Comparison of ENCODE assay signal across 11 cellular contexts in the genomic region with DNA sequence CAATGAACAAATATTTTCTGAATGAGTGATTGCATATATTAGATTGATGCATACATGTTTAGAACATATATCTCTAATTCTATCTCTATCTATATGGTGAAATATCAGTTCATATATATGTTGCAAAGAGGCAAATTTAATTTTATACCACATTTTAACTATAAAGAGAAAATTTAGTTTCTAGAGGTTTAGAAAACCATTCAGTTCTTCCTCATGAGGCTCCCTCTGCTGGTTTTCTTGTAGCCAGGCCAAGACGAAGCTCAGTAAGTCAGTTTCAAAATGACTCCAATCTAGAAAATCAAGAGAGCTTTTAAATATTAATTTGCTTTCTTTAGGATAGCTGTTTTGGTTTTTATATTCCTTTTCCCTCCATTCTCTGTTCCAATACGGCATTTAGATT.
DNase-seq lines count a peak whose midpoint lies in the region; ATAC-seq and TF ChIP-seq lines count a peak whose summit lies in the region.
"Had no signal": no experiment of that assay in that cellular context is flagged by ENCODE, and none has a peak within 500 bp of the region (broad histone marks: within the 10 kb centered on the region; RNA-seq: fewer than 3 reads in every experiment).

No MANE protein-coding gene starts in this region.

- H3K9me2 ChIP-seq in OCI-LY7 (ENCODE audit: insufficient read depth, low read length) (no peaks in the 10 kb centered on the region), hepatocyte (replicated peaks; ENCODE audit: insufficient read depth) (peaks cover 4% of the 10 kb centered on the region)

- H3K79me2 ChIP-seq in OCI-LY7 (ENCODE audit: insufficient read depth, low read depth, low read length) = no peaks in the 10 kb centered on the region
- H3K79me2 ChIP-seq in hepatocyte = no peaks in the 10 kb centered on the region

- H3K4me3 ChIP-seq in OCI-LY7 (ENCODE audit: low read depth, low read length, poor library complexity, severe bottlenecking) = no peak overlapping the region
- H3K4me3 ChIP-seq in hepatocyte = no peak overlapping the region

- H4K20me1 ChIP-seq in OCI-LY7 (ENCODE audit: insufficient read depth, low read length) (no peaks in the 10 kb centered on the region), hepatocyte (ENCODE audit: insufficient read depth, poor library complexity, severe bottlenecking) (no peaks in the 10 kb centered on the region)

- H3K36me3 ChIP-seq in OCI-LY7 (ENCODE audit: insufficient read depth, low read length) (no peaks in the 10 kb centered on the region), hepatocyte (replicated peaks; ENCODE audit: insufficient read depth, low read depth) (no peaks in the 10 kb centered on the region)

- intact Hi-C loops in OCI-LY7 (cut with micrococcal nuclease; ENCODE audit: unreplicated experiment) = no loop called here

- ATAC-seq in GM18520 (IDR thresholded peaks at IDR 0.05; ENCODE audit: unreplicated experiment) (peak; percentile 39), GM19023 (IDR thresholded peaks at IDR 0.05; ENCODE audit: unreplicated experiment) (no peak)

- H2AFZ ChIP-seq in OCI-LY7 (ENCODE audit: low read length) (no peak overlapping the region), hepatocyte (no peak overlapping the region)

- TF ChIP-seq CTCF in OCI-LY7 (conservative IDR thresholded peaks at IDR 0.05; ENCODE audit: low read length) (peak; percentile 60), hepatocyte (IDR thresholded peaks at IDR 0.05; ENCODE audit: poor library complexity) (peak; percentile 57)

- H3K4me1 ChIP-seq in OCI-LY7 (ENCODE audit: insufficient read depth, low read length, poor library complexity, severe bottlenecking) (no peaks in the 10 kb centered on the region), hepatocyte (ENCODE audit: insufficient read depth) (no peaks in the 10 kb centered on the region)

- CTCF ChIA-PET in OCI-LY7 (lab: Charles Lee; ENCODE audit: unreplicated experiment) = no interaction called here

- POLR2A ChIA-PET in OCI-LY7 (lab: Charles Lee) = interaction anchor here (0.6 kb wide), 1 partner anchor 277 kb away, joined by 3 read pairs; no protein-coding TSS in a partner anchor

- H3K27me3 ChIP-seq in hepatocyte = no peaks in the 10 kb centered on the region

- no TSS peak for BruUV-seq in OCI-LY7 (replicated peaks; lab: Mats Ljungman, UMichigan)

- H3K9me3 ChIP-seq in OCI-LY7 (ENCODE audit: low read length) (no peaks in the 10 kb centered on the region), hepatocyte (ENCODE audit: low read depth) (no peaks in the 10 kb centered on the region)

- H3K27ac ChIP-seq in OCI-LY7 (ENCODE audit: low read depth, low read length, poor library complexity, severe bottlenecking) (no peak overlapping the region), hepatocyte (no peak overlapping the region)

- WGBS in hepatocyte (ENCODE audit: low lambda C conversion rate, missing lambda C conversion rate) = 44% methylated on average over 2 of the region's 2 CpGs

- H3K4me2 ChIP-seq in OCI-LY7 (ENCODE audit: low read length) (no peak overlapping the region), hepatocyte (no peak overlapping the region)

- DNase-seq in AG08395 (ENCODE audit: low spot score) = peak; percentile 25
- no peak for DNase-seq in OCI-LY7 (ENCODE audit: low spot score)
- DNase-seq in hepatocyte (ENCODE audit: low spot score) = peak; percentile 34
- no peak for DNase-seq in NCI-H82 (lab: John Stamatoyannopoulos, UW)
- no peak for DNase-seq in retina
- no peak for DNase-seq in activated T-cell treated with anti-CD3 and anti-CD28 coated beads, Interleukin-2, amount 50 U/mL, for 1 hour
- DNase-seq: activated CD8-positive, alpha-beta memory T cell treated with anti-CD3 and anti-CD28 coated beads for 24 hours; glutamatergic neuron; stimulated activated CD4-positive, alpha-beta T cell treated with anti-CD3 and anti-CD28 coated beads, Interleukin-4, amount 100 ng/mL, for 24 hours had no signal

Comparison
In these comparisons a context has a peak if more than half of its experiments do, and no peak if none do; other contexts are left out.
1. DNase-seq: peak in AG08395 (single experiment) and hepatocyte (single experiment); none in OCI-LY7 (single experiment), NCI-H82 (single experiment), retina (single experiment) and activated T-cell treated with anti-CD3 and anti-CD28 coated beads, Interleukin-2, amount 50 U/mL, for 1 hour (single experiment).